Comparison of ENCODE assay signal across 10 cellular contexts in the genomic region with DNA sequence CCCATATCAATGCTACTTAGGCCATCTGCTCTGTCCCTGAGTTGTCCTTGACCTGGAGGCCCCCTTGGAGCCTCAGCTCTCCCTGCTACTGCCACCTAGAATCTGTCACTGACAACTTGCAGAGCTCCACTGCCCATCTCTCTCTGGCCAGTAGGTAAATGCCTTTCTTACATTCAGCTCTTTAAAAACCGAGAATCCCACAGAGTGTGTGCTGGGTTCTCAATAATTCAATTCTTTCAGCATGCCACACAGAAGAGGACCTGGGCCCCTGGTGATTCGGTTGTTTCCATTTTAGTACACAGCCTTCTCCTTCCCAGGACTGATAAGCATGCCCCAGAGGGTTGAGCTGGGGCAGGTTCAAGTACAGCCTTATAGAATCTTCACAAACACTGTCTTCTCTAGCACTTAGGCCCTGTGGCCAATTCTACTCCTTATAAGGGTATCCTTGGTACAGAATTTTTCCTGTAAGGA. TPM values are rescaled to one million over a fixed set of nuclear protein-coding genes. Genes with fewer than 3 reads are reported as not detected.
DNase-seq lines count a peak whose midpoint lies in the region; ATAC-seq, FAIRE-seq and TF ChIP-seq lines count a peak whose summit lies in the region.
"Had no signal": no experiment of that assay in that cellular context is flagged by ENCODE, and none has a peak within 500 bp of the region (broad histone marks: within the 10 kb centered on the region; RNA-seq: fewer than 3 reads in every experiment).

No MANE protein-coding gene starts in this region.

- no peaks in the 10 kb centered on the region for H3K36me3 Mint-ChIP-seq in activated CD8-positive, alpha-beta memory T cell treated with anti-CD3 and anti-CD28 coated beads, Interleukin-2, amount 10 ng/mL, durations not matched to agents 7 days and 5 days
- no peaks in the 10 kb centered on the region for H3K36me3 Mint-ChIP-seq in activated B cell treated with CpG ODN at 0.5 μM for 24 hours (ENCODE audit: low read depth)

- WGBS in small intestine, 3 donors, result 64 to 82% (median 73%) methylated on average over 2 of the region's 2 CpGs

- peak overlapping the region; percentile 40 for H3K27ac Mint-ChIP-seq in activated CD8-positive, alpha-beta memory T cell treated with anti-CD3 and anti-CD28 coated beads, Interleukin-2, amount 10 ng/mL, durations not matched to agents 7 days and 5 days
- H3K27ac Mint-ChIP-seq in activated B cell treated with CpG ODN at 0.5 μM for 24 hours, result peak overlapping the region; percentile 3

- no peak overlapping the region for H3K4me3 ChIP-seq in iPS-18a (ENCODE audit: low read length)
- H3K4me3 ChIP-seq in stomach smooth muscle (ENCODE audit: low read length in 2 of 2), result no peak overlapping the region
- H3K4me3 ChIP-seq in dorsolateral prefrontal cortex, result no peak overlapping the region
- no peak overlapping the region for H3K4me3 ChIP-seq in small intestine (ENCODE audit: low read depth in 1 of 2, low read length in 2 of 2)

- H3K36me3 ChIP-seq in iPS-18a (ENCODE audit: control insufficient read depth, low read depth, low read length) (no peaks in the 10 kb centered on the region), stomach smooth muscle (ENCODE audit: control insufficient read depth in 2 of 2, insufficient read depth in 2 of 2, low read length in 2 of 2) (no peaks in the 10 kb centered on the region), small intestine (ENCODE audit: control insufficient read depth in 2 of 2, insufficient read depth in 2 of 2, low read length in 2 of 2) (no peaks in the 10 kb centered on the region)

- H3K9me3 ChIP-seq in iPS-18a (ENCODE audit: control insufficient read depth, low read depth, low read length) (no peaks in the 10 kb centered on the region), stomach smooth muscle (ENCODE audit: control insufficient read depth in 2 of 2, low read length in 2 of 2) (no peaks in the 10 kb centered on the region), small intestine (ENCODE audit: control insufficient read depth, low read depth) (no peaks in the 10 kb centered on the region)

- POLR2A ChIA-PET in activated B cell treated with CpG ODN at 0.5 μM for 24 hours (lab: Charles Lee), result interaction anchor here (1.4 to 3.6 kb wide), 2 partner anchors 22 to 48 kb away, joined by 6 to 42 read pairs; a partner anchor contains a TSS

- no peak for FAIRE-seq in small intestine (lab: Jason Lieb, UNC)
- FAIRE-seq: islet of Langerhans had no signal

- TF ChIP-seq CTCF in activated B cell treated with CpG ODN at 0.5 μM for 24 hours (IDR thresholded peaks at IDR 0.05) (no peak), dorsolateral prefrontal cortex (IDR thresholded peaks at IDR 0.05 in 54 of 56, conservative IDR thresholded peaks at IDR 0.05 in 2 of 56; ENCODE audit: low read depth in 1 of 56, partially characterized antibody in 56 of 56) (no peak)

- no peaks in the 10 kb centered on the region for H3K27me3 Mint-ChIP-seq in activated CD8-positive, alpha-beta memory T cell treated with anti-CD3 and anti-CD28 coated beads, Interleukin-2, amount 10 ng/mL, durations not matched to agents 7 days and 5 days
- no peaks in the 10 kb centered on the region for H3K27me3 Mint-ChIP-seq in activated B cell treated with CpG ODN at 0.5 μM for 24 hours

- H3K4me1 ChIP-seq in iPS-18a (ENCODE audit: control insufficient read depth, low read depth, low read length) (peaks cover 27% of the 10 kb centered on the region), stomach smooth muscle (ENCODE audit: control insufficient read depth, insufficient read depth, low read length) (peaks cover 6% of the 10 kb centered on the region), small intestine (ENCODE audit: control insufficient read depth in 2 of 2, insufficient read depth in 1 of 2, low read depth in 1 of 2, low read length in 1 of 2) (no peaks in the 10 kb centered on the region)

- DNase-seq in activated CD8-positive, alpha-beta memory T cell treated with anti-CD3 and anti-CD28 coated beads, Interleukin-2, amount 10 ng/mL, durations not matched to agents 7 days and 5 days, result no peak
- DNase-seq in activated CD8-positive, alpha-beta memory T cell treated with anti-CD3 and anti-CD28 coated beads, Interleukin-2, amount 50 U/mL, for 4 hours, result no peak
- DNase-seq in activated B cell treated with CpG ODN at 0.5 μM for 24 hours (no peak), dorsolateral prefrontal cortex (no peak), small intestine (no peak), NCI-H226 (no peak)
- DNase-seq: amygdala had no signal

- CTCF ChIA-PET in activated CD8-positive, alpha-beta memory T cell treated with anti-CD3 and anti-CD28 coated beads, Interleukin-2, amount 10 ng/mL, durations not matched to agents 7 days and 5 days (lab: Charles Lee), result interaction anchor here (0.9 to 1.0 kb wide), 2 partner anchors 18 to 197 kb away, joined by 3 read pairs; no protein-coding TSS in a partner anchor
- CTCF ChIA-PET in activated B cell treated with CpG ODN at 0.5 μM for 24 hours (lab: Charles Lee), result no interaction called here

- intact Hi-C loops in activated B cell treated with CpG ODN at 0.5 μM for 24 hours (cut with micrococcal nuclease) (no loop called here), dorsolateral prefrontal cortex (cut with DNase I) (loop anchor here in 1 of 2 donors (5.0 kb wide), 2 partner anchors 50 to 100 kb away; a partner anchor contains a TSS)

- H3K27me3 ChIP-seq in iPS-18a (ENCODE audit: control insufficient read depth, insufficient read depth, low read length) (no peaks in the 10 kb centered on the region), stomach smooth muscle (ENCODE audit: control insufficient read depth in 1 of 2, insufficient read depth in 2 of 2, low read length in 2 of 2) (no peaks in the 10 kb centered on the region), dorsolateral prefrontal cortex (no peaks in the 10 kb centered on the region), small intestine (ENCODE audit: control insufficient read depth in 2 of 2, insufficient read depth in 2 of 2, low read length in 2 of 2) (no peaks in the 10 kb centered on the region)

- no peaks in the 10 kb centered on the region for H3K9me3 Mint-ChIP-seq in activated CD8-positive, alpha-beta memory T cell treated with anti-CD3 and anti-CD28 coated beads, Interleukin-2, amount 10 ng/mL, durations not matched to agents 7 days and 5 days (ENCODE audit: low read depth)
- no peaks in the 10 kb centered on the region for H3K9me3 Mint-ChIP-seq in activated B cell treated with CpG ODN at 0.5 μM for 24 hours

- H3K4me3 Mint-ChIP-seq in activated CD8-positive, alpha-beta memory T cell treated with anti-CD3 and anti-CD28 coated beads, Interleukin-2, amount 10 ng/mL, durations not matched to agents 7 days and 5 days, result no peak overlapping the region
- no peak overlapping the region for H3K4me3 Mint-ChIP-seq in activated B cell treated with CpG ODN at 0.5 μM for 24 hours

- H3K27ac ChIP-seq in iPS-18a (ENCODE audit: low read length) (peak overlapping the region; percentile 82), stomach smooth muscle (ENCODE audit: low read length) (peak overlapping the region; percentile 98), dorsolateral prefrontal cortex (peak overlapping the region in 18 of 59 donors; percentile 5 to 99 (median 98)), small intestine (ENCODE audit: low read depth in 1 of 2, low read length in 1 of 2) (peak overlapping the region in 1 of 2 donors; percentile 63)

- peaks cover 31% of the 10 kb centered on the region for H3K4me1 Mint-ChIP-seq in activated CD8-positive, alpha-beta memory T cell treated with anti-CD3 and anti-CD28 coated beads, Interleukin-2, amount 10 ng/mL, durations not matched to agents 7 days and 5 days
- H3K4me1 Mint-ChIP-seq in activated B cell treated with CpG ODN at 0.5 μM for 24 hours, result peaks cover 8% of the 10 kb centered on the region

- H3K9ac ChIP-seq in iPS-18a (ENCODE audit: low read length) (no peak overlapping the region), stomach smooth muscle (ENCODE audit: low read length in 2 of 2) (peak overlapping the region in 1 of 2 donors; percentile 21)

- no peak for ATAC-seq in activated CD8-positive, alpha-beta memory T cell treated with anti-CD3 and anti-CD28 coated beads, Interleukin-2, amount 10 ng/mL, durations not matched to agents 7 days and 5 days
- no peak for ATAC-seq in activated B cell treated with CpG ODN at 0.5 μM for 24 hours (ENCODE audit: low read depth)

RNA-seq across cellular contexts. Expression of a gene that starts 22.0 kb away (rescaled TPM):
- total RNA-seq in activated CD8-positive, alpha-beta memory T cell treated with anti-CD3 and anti-CD28 coated beads, Interleukin-2, amount 10 ng/mL, durations not matched to agents 7 days and 5 days, result 100 to 1,000 TPM in 1 of 2 experiments, 10 to 100 TPM in 1; 98.5 to 121 TPM
- total RNA-seq in activated B cell treated with CpG ODN at 0.5 μM for 24 hours (95.7 and 96.3 TPM in 2 replicates), dorsolateral prefrontal cortex (100 to 1,000 TPM in 59 of 120 experiments, 10 to 100 TPM in 61; 60.4 to 142 (median 98.8) TPM)
- polyA plus RNA-seq in small intestine, result 10 to 100 TPM; 21.5 to 43.9 (median 23.8) TPM

RNA-seq across cellular contexts. Expression of a gene that starts 48.0 kb away (rescaled TPM):
- total RNA-seq in activated CD8-positive, alpha-beta memory T cell treated with anti-CD3 and anti-CD28 coated beads, Interleukin-2, amount 10 ng/mL, durations not matched to agents 7 days and 5 days, result 10 to 100 TPM; 25.7 to 27.3 TPM
- total RNA-seq in activated B cell treated with CpG ODN at 0.5 μM for 24 hours (19.4 and 21.7 TPM in 2 replicates), dorsolateral prefrontal cortex (10 to 100 TPM; 31.7 to 63.9 (median 42.1) TPM)
- polyA plus RNA-seq in small intestine, result 10 to 100 TPM; 16.5 to 20.9 (median 20.6) TPM
